In genomic region chr14:24434676-24435075, GRCh38 we compare ENCODE assay signal across 1 cellular context.
TF ChIP-seq lines count a peak whose summit lies in the region.

No MANE protein-coding gene starts in this region.

TF ChIP-seq in SK-N-SH treated with all-trans-retinoic acid at 6 μM for 48 hours, 23 proteins besides CTCF, POLR2A, EP300 and RAD21 (continued from another document):
- TF ChIP-seq CSRNP3 (CRISPR knock-in tag; IDR thresholded peaks at IDR 0.05) (no peak), ZNF8 (CRISPR knock-in tag; IDR thresholded peaks at IDR 0.05) (no peak), CSDC2 (CRISPR knock-in tag; IDR thresholded peaks at IDR 0.05) (no peak), ISL1 (CRISPR knock-in tag; IDR thresholded peaks at IDR 0.05) (no peak), BACH2 (CRISPR knock-in tag; IDR thresholded peaks at IDR 0.05; ENCODE audit: borderline replicate concordance) (no peak), SNAI2 (CRISPR knock-in tag; IDR thresholded peaks at IDR 0.05) (no peak), POU6F1 (CRISPR knock-in tag; IDR thresholded peaks at IDR 0.05; ENCODE audit: borderline replicate concordance, low read depth) (no peak), TOX (CRISPR knock-in tag; IDR thresholded peaks at IDR 0.05; ENCODE audit: borderline replicate concordance) (no peak), ZNF565 (CRISPR knock-in tag; conservative IDR thresholded peaks at IDR 0.05; ENCODE audit: low read depth) (no peak), ZNF70 (CRISPR knock-in tag; IDR thresholded peaks at IDR 0.05) (no peak), OSR1 (CRISPR knock-in tag; IDR thresholded peaks at IDR 0.05) (no peak), ZFP30 (CRISPR knock-in tag; IDR thresholded peaks at IDR 0.05) (no peak), GLIS3 (CRISPR knock-in tag; IDR thresholded peaks at IDR 0.05) (no peak), PPARA (CRISPR knock-in tag; IDR thresholded peaks at IDR 0.05; ENCODE audit: borderline replicate concordance) (no peak), ZC3H10 (CRISPR knock-in tag; IDR thresholded peaks at IDR 0.05) (no peak), TCF4 (CRISPR knock-in tag; IDR thresholded peaks at IDR 0.05; ENCODE audit: borderline replicate concordance) (no peak)
